ENCODE assay signal across 8 cellular contexts in genomic region chr20:36571564-36572504, GRCh38. TPM values are rescaled to one million over a fixed set of nuclear protein-coding genes. Genes with fewer than 3 reads are reported as not detected.
DNase-seq lines count a peak whose midpoint lies in the region; ATAC-seq, FAIRE-seq and TF ChIP-seq lines count a peak whose summit lies in the region.

No MANE protein-coding gene starts in this region.

- 72% methylated on average over 16 of the region's 17 CpGs for WGBS in GM12878 (ENCODE audit: insufficient coverage, insufficient replicate concordance, low lambda C conversion rate, missing lambda C conversion rate)

- BruUV-seq in GM12878 (replicated peaks; lab: Mats Ljungman, UMichigan) = no TSS peak

- ATAC-seq in Right ventricle myocardium superior (ENCODE audit: poor library complexity) = no peak
- ATAC-seq in GM12878 = no peak
- ATAC-seq in HG02885 (IDR thresholded peaks at IDR 0.05; ENCODE audit: poor library complexity, unreplicated experiment) = no peak
- ATAC-seq in HG02884 (IDR thresholded peaks at IDR 0.05; ENCODE audit: unreplicated experiment) = no peak

- DNase-seq in right atrium auricular region (ENCODE audit: low spot score) (no peak), Right ventricle myocardium superior (no peak), GM12878 (ENCODE audit: low read depth, low spot score) (no peak), urothelium cell line (ENCODE audit: low spot score) (no peak), NCI-H187 treated with DMSO at 0.1 percent for 48 hours (lab: John Stamatoyannopoulos, UW) (no peak)

- H3K36me3 ChIP-seq in right atrium auricular region = no peaks in the 10 kb centered on the region
- peaks cover 0 to 6% of the 10 kb centered on the region in 2 experiments; a peak in 1 of 4 replicates for H3K36me3 ChIP-seq in GM12878 (ENCODE audit: control insufficient read depth in 2 of 2, insufficient read depth in 2 of 2, low read length in 1 of 2)
- H3K36me3 ChIP-seq in mucosa of stomach (ENCODE audit: control insufficient read depth, insufficient read depth, low read length) = no peaks in the 10 kb centered on the region

- H3K27me3 ChIP-seq in right atrium auricular region = no peaks in the 10 kb centered on the region
- no peaks in the 10 kb centered on the region for H3K27me3 ChIP-seq in GM12878 (replicated peaks in 1 of 2; ENCODE audit: control insufficient read depth in 2 of 2, insufficient read depth in 2 of 2, low read length in 1 of 2)
- no peaks in the 10 kb centered on the region for H3K27me3 ChIP-seq in mucosa of stomach (ENCODE audit: control insufficient read depth, insufficient read depth, low read length)

- H3K27ac ChIP-seq in right atrium auricular region (peak overlapping the region; percentile 91 to 94), GM12878 (ENCODE audit: control insufficient read depth, insufficient read depth) (peak overlapping the region; percentile 63)

- peaks cover 4% of the 10 kb centered on the region; the same call in 1 of the 2 replicates for H4K20me1 ChIP-seq in GM12878 (ENCODE audit: control insufficient read depth, insufficient read depth)

- SMC1A ChIA-PET in GM12878 (lab: Charles Lee; ENCODE audit: uncharacterized antibody, unreplicated experiment) = interaction anchor here (0.6 to 8.2 kb wide), 7 partner anchors 10 to 879 kb away, joined by 3 to 98 read pairs (median 6); partner anchors contain the start of gene RAB5IF

- POLR2A ChIA-PET in GM12878 (lab: Charles Lee) = interaction anchor here (0.6 to 10.1 kb wide), 15 partner anchors 10 to 913 kb away, joined by 3 to 87 read pairs (median 4); partner anchors contain the start of genes MROH8, NDRG3, RAB5IF and RPN2

- TF ChIP-seq EP300 in GM12878 (IDR thresholded peaks at IDR 0.05; ENCODE audit: borderline replicate concordance in 1 of 2, control insufficient read depth in 1 of 2, low read depth in 2 of 2, low read length in 2 of 2) = no peak

- peak overlapping the region; percentile 79 for H3K4me2 ChIP-seq in GM12878 (ENCODE audit: control insufficient read depth, insufficient read depth)

- H3K9me3 ChIP-seq in right atrium auricular region = no peaks in the 10 kb centered on the region
- no peaks in the 10 kb centered on the region for H3K9me3 ChIP-seq in GM12878 (replicated peaks; ENCODE audit: control insufficient read depth, insufficient read depth, low read length)
- no peaks in the 10 kb centered on the region for H3K9me3 ChIP-seq in mucosa of stomach (ENCODE audit: control insufficient read depth, low read length)

- in situ Hi-C loops in GM12878 (cut with MboI) = no loop called here

- TF ChIP-seq CTCF in right atrium auricular region (IDR thresholded peaks at IDR 0.05) = no peak
- TF ChIP-seq CTCF in GM12878 (IDR thresholded peaks at IDR 0.05 in 2 of 3, conservative IDR thresholded peaks at IDR 0.05 in 1 of 3; ENCODE audit: control insufficient read depth in 2 of 3, extremely low read depth in 1 of 3, insufficient read depth in 1 of 3, low read depth in 3 of 3, low read length in 3 of 3) = no peak

- H3K4me3 ChIP-seq in right atrium auricular region (no peak overlapping the region), GM12878 (peak overlapping the region; percentile 84), mucosa of stomach (ENCODE audit: low read length) (no peak overlapping the region)

- intact Hi-C loops in Right ventricle myocardium superior (cut with DNase I) = no loop called here
- intact Hi-C loops in GM12878 (cut with micrococcal nuclease; ENCODE audit: unreplicated experiment) = loop anchor here (10.0 kb wide), 1 partner anchor 107 kb away; no protein-coding TSS in a partner anchor

- peak overlapping the region; percentile 75 for H2AFZ ChIP-seq in GM12878 (ENCODE audit: control insufficient read depth, low read depth, low read length)

- H3K79me2 ChIP-seq in GM12878 (ENCODE audit: control insufficient read depth, insufficient read depth, low read length) = peaks cover 34% of the 10 kb centered on the region

- H3K4me1 ChIP-seq in right atrium auricular region (peaks cover 0 to 33% of the 10 kb centered on the region in 2 donors), GM12878 (ENCODE audit: control insufficient read depth, insufficient read depth, low read length) (peaks cover 5% of the 10 kb centered on the region), mucosa of stomach (ENCODE audit: control insufficient read depth, insufficient read depth, low read length) (peaks cover 15% of the 10 kb centered on the region)

- FAIRE-seq in GM12878 (lab: Jason Lieb, UNC) (no peak), urothelium cell line (lab: Jason Lieb, UNC) (no peak)

- TF ChIP-seq RAD21 in GM12878 (IDR thresholded peaks at IDR 0.05; ENCODE audit: insufficient read depth, low read depth, low read length) = no peak

- CTCF ChIA-PET in GM12878 (lab: Yijun Ruan, JAX) = interaction anchor here (0.7 to 9.0 kb wide), 10 partner anchors 13 to 312 kb away, joined by 3 to 94 read pairs (median 6); partner anchors contain the start of gene RAB5IF

- peak overlapping the region; percentile 97 for H3K9ac ChIP-seq in GM12878 (ENCODE audit: control insufficient read depth, insufficient read depth, low read length)
- peak overlapping the region; percentile 70 for H3K9ac ChIP-seq in mucosa of stomach (ENCODE audit: low read length)

- RAD21 ChIA-PET in GM12878 (lab: Charles Lee; ENCODE audit: unreplicated experiment) = interaction anchor here (0.8 to 9.0 kb wide), 6 partner anchors 13 to 292 kb away, joined by 3 to 93 read pairs (median 6); partner anchors contain the start of gene RAB5IF

- no peak for TF ChIP-seq POLR2A in GM12878 (IDR thresholded peaks at IDR 0.05; ENCODE audit: low read depth, low read length)

TF ChIP-seq in GM12878, 131 proteins besides CTCF, POLR2A, EP300 and RAD21:
- 0 out of 2 replicates have a peak, but pooled peaks have one; percentile 7 for TF ChIP-seq CHD1 (IDR thresholded peaks at IDR 0.05; ENCODE audit: low read depth, low read length)
- TF ChIP-seq EED (IDR thresholded peaks at IDR 0.05; ENCODE audit: low read depth) = no peak

RNA-seq across cellular contexts. Expression of gene TGIF2, which starts 1.6 kb away (rescaled TPM):
- 10 to 100 TPM in 1 of 2 donors, 1 to 10 TPM in 1; 8.9 to 10.7 TPM for total RNA-seq in right atrium auricular region
- total RNA-seq in Right ventricle myocardium superior = 4.7 TPM
- total RNA-seq in GM12878 (2013; cell fraction: nucleolus; rRNA removed) = 46.2 and 48.0 TPM in 2 replicates
- total RNA-seq in GM12878 (2014; rRNA removed) = 37.2 and 38.7 TPM in 2 replicates
- 24.9 and 27.3 TPM in 2 replicates for total RNA-seq in GM12878 (2014; rRNA removed; fragmentation: Illumina TruSeq; extraction: Trizol)
- 43.5 and 47.1 TPM in 2 replicates for total RNA-seq in GM12878 (2021)
- polyA plus RNA-seq in GM12878 (2011; ENCODE audit: low read depth) = 8.9 TPM
- 31.1 and 36.1 TPM in 2 replicates for polyA plus RNA-seq in GM12878 (2011; rRNA removed)
- polyA plus RNA-seq in GM12878 (2011; cell fraction: cytosol; rRNA removed) = 42.5 and 47.7 TPM in 2 replicates
- 23.6 and 25.1 TPM in 2 replicates for polyA plus RNA-seq in GM12878 (2011; cell fraction: nucleus; rRNA removed)
- polyA plus RNA-seq in GM12878 (2012) = 15.7 and 21.9 TPM in 2 replicates
- 40.6 and 51.9 TPM in 2 replicates for polyA plus RNA-seq in GM12878 (2014; fragmentation: Illumina TruSeq; extraction: Trizol)
- polyA plus RNA-seq in GM12878 (2014; fragmentation: Nextera tagmentation; extraction: Ambion mirVana) = 10 to 100 TPM; 13.1 to 26.4 TPM
- polyA plus RNA-seq in GM12878 (2014; rRNA removed) = 37.7 and 40.4 TPM in 2 replicates
- polyA plus RNA-seq in GM12878 (2016; fragmentation: Nextera tagmentation; extraction: Ambion mirVana) = 10 to 100 TPM; 26.4 to 38.0 TPM
- polyA minus RNA-seq in GM12878 (2011; rRNA and poly(A)+ RNA removed) = 27.0 and 54.7 TPM in 2 replicates
- 22.9 and 28.1 TPM in 2 replicates for polyA minus RNA-seq in GM12878 (2011; cell fraction: cytosol; rRNA and poly(A)+ RNA removed)
- 7.1 and 14.4 TPM in 2 replicates for polyA minus RNA-seq in GM12878 (2011; cell fraction: nucleus; rRNA and poly(A)+ RNA removed)

RNA-seq across cellular contexts. Expression of gene MYL9, which starts 30.5 kb away (rescaled TPM):
- total RNA-seq in right atrium auricular region = 100 to 1,000 TPM; 558 to 602 TPM
- total RNA-seq in Right ventricle myocardium superior = 1,602 TPM
- total RNA-seq in GM12878 (2013; cell fraction: nucleolus; rRNA removed) = 0.22 TPM in 1 of 2 replicates, not detected in the other
- 0.11 and 0.28 TPM in 2 replicates for total RNA-seq in GM12878 (2014; rRNA removed)
- 0.37 and 0.54 TPM in 2 replicates for total RNA-seq in GM12878 (2014; rRNA removed; fragmentation: Illumina TruSeq; extraction: Trizol)
- 1.6 and 1.7 TPM in 2 replicates for total RNA-seq in GM12878 (2021)
- polyA plus RNA-seq in GM12878 (2011; ENCODE audit: low read depth) = 0.88 TPM
- not detected in 2 replicates for polyA plus RNA-seq in GM12878 (2011; rRNA removed)
- 0.03 TPM in 2 replicates for polyA plus RNA-seq in GM12878 (2011; cell fraction: cytosol; rRNA removed)
- not detected in 2 replicates for polyA plus RNA-seq in GM12878 (2011; cell fraction: nucleus; rRNA removed)
- 2.5 and 2.7 TPM in 2 replicates for polyA plus RNA-seq in GM12878 (2012)
- polyA plus RNA-seq in GM12878 (2014; fragmentation: Illumina TruSeq; extraction: Trizol) = 0.66 TPM in 1 of 2 replicates, not detected in the other
- not detected for polyA plus RNA-seq in GM12878 (2014; fragmentation: Nextera tagmentation; extraction: Ambion mirVana)
- polyA plus RNA-seq in GM12878 (2014; rRNA removed) = 0.56 and 0.64 TPM in 2 replicates
- under 1 TPM; 0.62 to 0.63 TPM for polyA plus RNA-seq in GM12878 (2016; fragmentation: Nextera tagmentation; extraction: Ambion mirVana)
- polyA minus RNA-seq in GM12878 (2011; rRNA and poly(A)+ RNA removed) = not detected in 2 replicates
- polyA minus RNA-seq in GM12878 (2011; cell fraction: cytosol; rRNA and poly(A)+ RNA removed) = not detected in 2 replicates
- polyA minus RNA-seq in GM12878 (2011; cell fraction: nucleus; rRNA and poly(A)+ RNA removed) = not detected in 2 replicates

RNA-seq across cellular contexts. Expression of gene RAB5IF, which starts 33.7 kb away (rescaled TPM):
- total RNA-seq in right atrium auricular region (10 to 100 TPM; 70.9 to 83.0 TPM), Right ventricle myocardium superior (55.9 TPM), GM12878 (2014; rRNA removed) (85.3 and 94.7 TPM in 2 replicates), GM12878 (2014; rRNA removed; fragmentation: Illumina TruSeq; extraction: Trizol) (79.8 and 82.5 TPM in 2 replicates), GM12878 (2021) (94.4 and 98.8 TPM in 2 replicates)
- total RNA-seq in GM12878 (2013; cell fraction: nucleolus; rRNA removed) = 15.9 and 18.4 TPM in 2 replicates
- polyA plus RNA-seq in GM12878 (2011; ENCODE audit: low read depth) = 94.3 TPM
- polyA plus RNA-seq in GM12878 (2011; rRNA removed) (140 and 147 TPM in 2 replicates), GM12878 (2014; fragmentation: Illumina TruSeq; extraction: Trizol) (83.1 and 88.7 TPM in 2 replicates), GM12878 (2014; fragmentation: Nextera tagmentation; extraction: Ambion mirVana) (10 to 100 TPM; 19.4 to 62.9 TPM), GM12878 (2014; rRNA removed) (114 and 119 TPM in 2 replicates), GM12878 (2016; fragmentation: Nextera tagmentation; extraction: Ambion mirVana) (100 to 1,000 TPM; 243 to 246 TPM)
- 117 and 123 TPM in 2 replicates for polyA plus RNA-seq in GM12878 (2011; cell fraction: cytosol; rRNA removed)
- 63.1 and 68.7 TPM in 2 replicates for polyA plus RNA-seq in GM12878 (2011; cell fraction: nucleus; rRNA removed)
- 53.8 and 69.0 TPM in 2 replicates for polyA plus RNA-seq in GM12878 (2012)
- polyA minus RNA-seq in GM12878 (2011; rRNA and poly(A)+ RNA removed) = 41.8 and 45.5 TPM in 2 replicates
- polyA minus RNA-seq in GM12878 (2011; cell fraction: cytosol; rRNA and poly(A)+ RNA removed) = 20.6 and 25.0 TPM in 2 replicates
- 10.2 and 15.5 TPM in 2 replicates for polyA minus RNA-seq in GM12878 (2011; cell fraction: nucleus; rRNA and poly(A)+ RNA removed)

Comparison
In these comparisons a context has a peak if more than half of its experiments do, and no peak if none do; other contexts are left out.
1. RNA of gene MYL9, which starts 30.5 kb away (total RNA-seq): 1,602 TPM in Right ventricle myocardium superior (single experiment) and 558 to 602 TPM in right atrium auricular region; 0.11 to 1.7 TPM in GM12878; every median in the first group is over 100 times any median in the second.